Comparison of ENCODE assay signal across 8 cellular contexts in genomic region chr18:63979409-63979908, GRCh38. TPM values are rescaled to one million over a fixed set of nuclear protein-coding genes. Genes with fewer than 3 reads are reported as not detected.
DNase-seq lines count a peak whose midpoint lies in the region; ATAC-seq and TF ChIP-seq lines count a peak whose summit lies in the region.

No MANE protein-coding gene starts in this region.

- no peaks in the 10 kb centered on the region for H3K9me3 Mint-ChIP-seq in osteocyte (ENCODE audit: unreplicated experiment)

- TF ChIP-seq CTCF in osteocyte (IDR thresholded peaks at IDR 0.05), result peak; percentile 92

- H3K4me3 Mint-ChIP-seq in osteocyte (ENCODE audit: unreplicated experiment), result peak overlapping the region; percentile 62

- DNase-seq in Caki2 (ENCODE audit: low read depth), result peak; percentile 25
- DNase-seq in NCI-H748 (lab: John Stamatoyannopoulos, UW; ENCODE audit: unreplicated experiment), result peak; percentile 70
- peak; percentile 17 for DNase-seq in activated naive CD4-positive, alpha-beta T cell treated with Interleukin-2 at 50 U/mL for 16 hours
- peak; percentile 55 for DNase-seq in germinal center (ENCODE audit: low spot score)
- no peak for DNase-seq in osteocyte (ENCODE audit: extremely low spot score, unreplicated experiment)
- no peak for DNase-seq in mesenteric fat pad (ENCODE audit: low spot score)

- H3K27me3 Mint-ChIP-seq in osteocyte (ENCODE audit: unreplicated experiment), result no peaks in the 10 kb centered on the region

- H3K36me3 Mint-ChIP-seq in osteocyte (ENCODE audit: unreplicated experiment), result peaks cover 4% of the 10 kb centered on the region

- H3K4me1 Mint-ChIP-seq in osteocyte (ENCODE audit: unreplicated experiment), result peaks cover 27% of the 10 kb centered on the region

- in situ Hi-C loops in Caki2 (cut with HindIII; ENCODE audit: low pct_unique_long_range_greater_than_20kb, low sequenced_read_pairs), result no loop called here

- peak overlapping the region; percentile 83 for H3K27ac Mint-ChIP-seq in osteocyte (ENCODE audit: unreplicated experiment)

- peak; percentile 82 for ATAC-seq in GM19035 (IDR thresholded peaks at IDR 0.05; ENCODE audit: unreplicated experiment)
- peak; percentile 85 for ATAC-seq in HG03342 (IDR thresholded peaks at IDR 0.05; ENCODE audit: unreplicated experiment)

RNA-seq across cellular contexts. Expression of gene SERPINB8, which starts 9.6 kb away (rescaled TPM):
- total RNA-seq in Caki2 (2014; rRNA removed; shearing (Covaris generic); ENCODE audit: low replicate concordance), result 0.12 and 4.9 TPM in 2 replicates
- total RNA-seq in osteocyte (8.0 and 8.5 TPM in 2 replicates), mesenteric fat pad (18.9 TPM)

RNA-seq across cellular contexts. Expression of gene HMSD, which starts 30.4 kb away (rescaled TPM):
- not detected in 2 replicates for total RNA-seq in Caki2 (2014; rRNA removed; shearing (Covaris generic); ENCODE audit: low replicate concordance)
- not detected in 2 replicates for total RNA-seq in osteocyte
- total RNA-seq in mesenteric fat pad, result not detected

Comparison
In these comparisons a context has a peak if more than half of its experiments do, and no peak if none do; other contexts are left out.
1. DNase-seq: peak in Caki2 (single experiment), NCI-H748 (single experiment), activated naive CD4-positive, alpha-beta T cell treated with Interleukin-2 at 50 U/mL for 16 hours (single experiment) and germinal center (single experiment); none in osteocyte (single experiment) and mesenteric fat pad (single experiment).